Comparison of ENCODE assay signal across 8 cellular contexts in genomic region chr2:23788100-23788499, GRCh38.
DNase-seq lines count a peak whose midpoint lies in the region; ATAC-seq lines count a peak whose summit lies in the region.

No MANE protein-coding gene starts in this region.

- H3K27ac Mint-ChIP-seq in activated T-cell treated with anti-CD3 and anti-CD28 coated beads, Interleukin-2, amount 50 U/mL, for 72 hours: no peak overlapping the region
- H3K27ac Mint-ChIP-seq in stimulated activated naive CD8-positive, alpha-beta T cell treated with anti-CD3 and anti-CD28 coated beads, Interleukin-15, amount 100 ng/mL, for 72 hours: no peak overlapping the region

- no peaks in the 10 kb centered on the region for H3K9me3 Mint-ChIP-seq in activated T-cell treated with anti-CD3 and anti-CD28 coated beads, Interleukin-2, amount 50 U/mL, for 72 hours
- no peaks in the 10 kb centered on the region for H3K9me3 Mint-ChIP-seq in stimulated activated naive CD8-positive, alpha-beta T cell treated with anti-CD3 and anti-CD28 coated beads, Interleukin-15, amount 100 ng/mL, for 72 hours

- no peak overlapping the region for H3K4me3 Mint-ChIP-seq in activated T-cell treated with anti-CD3 and anti-CD28 coated beads, Interleukin-2, amount 50 U/mL, for 72 hours
- H3K4me3 Mint-ChIP-seq in stimulated activated naive CD8-positive, alpha-beta T cell treated with anti-CD3 and anti-CD28 coated beads, Interleukin-15, amount 100 ng/mL, for 72 hours: no peak overlapping the region

- H3K4me1 Mint-ChIP-seq in activated T-cell treated with anti-CD3 and anti-CD28 coated beads, Interleukin-2, amount 50 U/mL, for 72 hours (ENCODE audit: low read depth): peaks cover 27% of the 10 kb centered on the region
- peaks cover 22% of the 10 kb centered on the region for H3K4me1 Mint-ChIP-seq in stimulated activated naive CD8-positive, alpha-beta T cell treated with anti-CD3 and anti-CD28 coated beads, Interleukin-15, amount 100 ng/mL, for 72 hours

- DNase-seq in activated T-cell treated with anti-CD3 and anti-CD28 coated beads, Interleukin-2, amount 50 U/mL, for 72 hours: no peak
- DNase-seq in activated T-cell treated with anti-CD3 and anti-CD28 coated beads, Interleukin-2, amount 50 U/mL, for 1 hour: no peak
- DNase-seq in NOMO-1 treated with dmso at 0.1 percent for 144 hours (lab: John Stamatoyannopoulos, UW; ENCODE audit: unreplicated experiment): peak; percentile 6
- DNase-seq in stimulated activated naive CD8-positive, alpha-beta T cell treated with anti-CD3 and anti-CD28 coated beads, Interleukin-15, amount 100 ng/mL, for 72 hours: no peak
- no peak for DNase-seq in mesenteric fat pad (ENCODE audit: low spot score)
- DNase-seq in NCI-H2227 (lab: John Stamatoyannopoulos, UW; ENCODE audit: unreplicated experiment): no peak
- no peak for DNase-seq in anterior cingulate cortex (lab: John Stamatoyannopoulos, UW)

- ATAC-seq in activated T-cell treated with anti-CD3 and anti-CD28 coated beads, Interleukin-2, amount 50 U/mL, for 72 hours (replicated peaks in 1 of 2): peak; percentile 64 to 82
- ATAC-seq in HG02884 (IDR thresholded peaks at IDR 0.05; ENCODE audit: unreplicated experiment): peak; percentile 78
- ATAC-seq in stimulated activated naive CD8-positive, alpha-beta T cell treated with anti-CD3 and anti-CD28 coated beads, Interleukin-15, amount 100 ng/mL, for 72 hours: peak; percentile 95

- H3K27me3 Mint-ChIP-seq in activated T-cell treated with anti-CD3 and anti-CD28 coated beads, Interleukin-2, amount 50 U/mL, for 72 hours (ENCODE audit: low read depth): no peaks in the 10 kb centered on the region
- H3K27me3 Mint-ChIP-seq in stimulated activated naive CD8-positive, alpha-beta T cell treated with anti-CD3 and anti-CD28 coated beads, Interleukin-15, amount 100 ng/mL, for 72 hours: no peaks in the 10 kb centered on the region

- peaks cover 2 to 4% of the 10 kb centered on the region in 2 donors for H3K36me3 Mint-ChIP-seq in activated T-cell treated with anti-CD3 and anti-CD28 coated beads, Interleukin-2, amount 50 U/mL, for 72 hours (ENCODE audit: insufficient read depth in 2 of 2)
